Comparison of ENCODE assay signal across 15 cellular contexts in the genomic region with DNA sequence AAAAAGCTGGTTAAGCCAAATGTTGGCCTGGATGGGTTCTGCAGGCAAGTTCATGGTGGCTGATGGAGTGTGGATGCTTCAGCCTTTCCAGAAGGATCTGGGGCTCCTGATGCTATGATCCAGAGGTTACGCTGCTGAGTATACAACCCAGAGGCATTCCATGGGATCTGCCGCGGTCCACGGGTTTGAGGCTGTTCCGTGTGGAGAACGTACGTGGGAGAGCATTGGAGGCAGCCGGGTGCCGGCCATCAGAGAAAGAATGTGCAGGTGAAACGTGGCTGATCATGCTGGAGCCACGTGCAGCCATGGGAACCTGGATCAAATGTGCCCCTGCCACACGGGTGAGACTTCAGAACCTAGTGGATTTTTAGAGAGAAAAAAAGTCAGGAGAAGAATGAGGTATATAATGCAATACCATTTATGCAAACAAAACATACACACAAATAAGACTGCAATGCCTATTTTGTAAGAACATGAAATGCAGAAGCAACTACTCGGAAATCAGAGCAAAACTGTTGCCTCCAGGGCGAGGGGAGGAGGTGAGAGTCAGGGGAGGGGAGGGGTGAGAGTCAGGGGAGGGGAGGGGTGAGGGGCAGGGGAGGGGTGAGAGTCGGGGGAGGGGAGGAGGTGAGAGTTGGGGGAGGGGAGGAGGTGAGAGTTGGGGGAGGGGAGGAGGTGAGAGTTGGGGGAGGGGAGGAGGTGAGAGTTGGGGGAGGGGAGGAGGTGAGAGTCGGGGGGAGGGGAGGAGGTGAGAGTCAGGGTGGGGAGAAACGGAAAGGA.
DNase-seq lines count a peak whose midpoint lies in the region; ATAC-seq lines count a peak whose summit lies in the region.
"Had no signal": no experiment of that assay in that cellular context is flagged by ENCODE, and none has a peak within 500 bp of the region (broad histone marks: within the 10 kb centered on the region; RNA-seq: fewer than 3 reads in every experiment).

No MANE protein-coding gene starts in this region.

- H3K4me1 ChIP-seq in GM23248 (ENCODE audit: insufficient read depth): no peaks in the 10 kb centered on the region

- no peak overlapping the region for H3K9ac ChIP-seq in GM23248
- H3K9ac ChIP-seq: BLaER1 treated with 17β-estradiol and CSF1 and Interleukin-3, amounts not matched to agents 10 nM and 100 nM had no signal

- H3K79me2 ChIP-seq in GM23248 (ENCODE audit: insufficient read depth): no peaks in the 10 kb centered on the region

- no peaks in the 10 kb centered on the region for H3K27me3 ChIP-seq in GM23248 (replicated peaks; ENCODE audit: insufficient read depth)
- H3K27me3 ChIP-seq: BLaER1 treated with 17β-estradiol and CSF1 and Interleukin-3, amounts not matched to agents 10 nM and 100 nM had no signal

- H3F3A ChIP-seq in GM23248 (ENCODE audit: insufficient read depth): no peaks in the 10 kb centered on the region

- no peak for ATAC-seq in stimulated activated naive CD8-positive, alpha-beta T cell treated with anti-CD3 and anti-CD28 coated beads, Interleukin-15, Interleukin-2, amounts not matched to agents 100 U/mL and 50 U/mL, for 24 hours
- ATAC-seq: Right ventricle myocardium inferior had no signal

- 47 to 50% methylated on average over 14 to 17 of the region's 17 CpGs for WGBS in GM23248 (ENCODE audit: low coverage in 1 of 2, low lambda C conversion rate in 2 of 2, missing lambda C conversion rate in 2 of 2), 2 experiments

- H3K4me2 ChIP-seq in GM23248 (ENCODE audit: unreplicated experiment): no peak overlapping the region

- no peak overlapping the region for H2AFZ ChIP-seq in GM23248

- H3K9me2 ChIP-seq in GM23248 (ENCODE audit: insufficient read depth): no peaks in the 10 kb centered on the region

- in situ Hi-C loops in GM23248 (cut with MboI): no loop called here

- H3K36me3 ChIP-seq in GM23248 (ENCODE audit: low read depth): no peaks in the 10 kb centered on the region
- H3K36me3 ChIP-seq: BLaER1 treated with 17β-estradiol and CSF1 and Interleukin-3, amounts not matched to agents 10 nM and 100 nM had no signal

- peak; percentile 25 for DNase-seq in activated effector memory CD4-positive, alpha-beta T cell treated with anti-CD3 and anti-CD28 coated beads, Interleukin-2, amount 50 U/mL, for 16 hours
- no peak for DNase-seq in activated effector memory CD4-positive, alpha-beta T cell treated with Interleukin-2 at 50 U/mL for 16 hours
- peak; percentile 2 for DNase-seq in GM23248
- DNase-seq in RPMI8226: peak; percentile 30
- peak; percentile 6 for DNase-seq in mucosa of gallbladder (ENCODE audit: low spot score)
- DNase-seq in stimulated activated naive CD8-positive, alpha-beta T cell treated with anti-CD3 and anti-CD28 coated beads, Interleukin-15, Interleukin-2, amounts not matched to agents 100 U/mL and 50 U/mL, for 24 hours: no peak
- DNase-seq in cortex of kidney (lab: John Stamatoyannopoulos, UW): no peak
- DNase-seq in OCI-M2 (lab: John Stamatoyannopoulos, UW; ENCODE audit: unreplicated experiment): no peak
- DNase-seq: DMS 273 treated with DMSO at 0.1 percent for 48 hours, MV-4-11, NCI-H1436 treated with DMSO at 0.1 percent for 48 hours, NCI-H2029 treated with DMSO at 0.1 percent for 48 hours, NCI-H774 had no signal

- no peaks in the 10 kb centered on the region for H3K9me3 ChIP-seq in GM23248 (ENCODE audit: low read depth)

- H3K27ac ChIP-seq in GM23248: no peak overlapping the region

- H3K4me3 ChIP-seq in GM23248: no peak overlapping the region
- H3K4me3 ChIP-seq: BLaER1 treated with 17β-estradiol and CSF1 and Interleukin-3, amounts not matched to agents 10 nM and 100 nM had no signal

- H4K20me1 ChIP-seq in GM23248 (ENCODE audit: insufficient read depth): no peaks in the 10 kb centered on the region
- H4K20me1 ChIP-seq: BLaER1 treated with 17β-estradiol and CSF1 and Interleukin-3, amounts not matched to agents 10 nM and 100 nM had no signal

Comparison
In these comparisons a context has a peak if more than half of its experiments do, and no peak if none do; other contexts are left out.
1. DNase-seq: peak in activated effector memory CD4-positive, alpha-beta T cell treated with anti-CD3 and anti-CD28 coated beads, Interleukin-2, amount 50 U/mL, for 16 hours (single experiment), GM23248 (single experiment), RPMI8226 (single experiment) and mucosa of gallbladder (single experiment); none in activated effector memory CD4-positive, alpha-beta T cell treated with Interleukin-2 at 50 U/mL for 16 hours (single experiment), stimulated activated naive CD8-positive, alpha-beta T cell treated with anti-CD3 and anti-CD28 coated beads, Interleukin-15, Interleukin-2, amounts not matched to agents 100 U/mL and 50 U/mL, for 24 hours (single experiment), cortex of kidney (single experiment) and OCI-M2 (single experiment).